Comparison of ENCODE assay signal across 25 cellular contexts in the genomic region with DNA sequence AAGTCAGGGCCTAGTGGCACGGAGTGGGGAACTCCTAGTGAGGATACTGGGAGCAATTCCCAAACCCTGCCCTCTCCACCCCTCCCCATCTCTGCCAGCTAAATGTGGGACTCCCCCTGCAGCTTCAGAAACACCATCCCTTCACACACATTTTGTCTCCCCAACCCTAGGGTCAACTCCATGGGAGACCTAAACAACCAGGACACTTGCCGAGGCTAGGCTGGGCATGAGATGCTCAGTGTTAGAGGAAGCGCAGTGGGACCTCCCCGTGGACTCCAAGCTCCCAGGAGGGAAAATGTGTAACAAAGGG. TPM values are rescaled to one million over a fixed set of nuclear protein-coding genes. Genes with fewer than 3 reads are reported as not detected.
A peak's percentile ranks its signal among the peaks of the same experiment; 100 is the strongest.
DNase-seq lines count a peak whose midpoint lies in the region; ATAC-seq, FAIRE-seq and TF ChIP-seq lines count a peak whose summit lies in the region.
"Had no signal": no experiment of that assay in that cellular context is flagged by ENCODE, and none has a peak within 500 bp of the region (broad histone marks: within the 10 kb centered on the region; RNA-seq: fewer than 3 reads in every experiment).

No MANE protein-coding gene starts in this region.

- peak overlapping the region; percentile 50 for H3K4me2 ChIP-seq in BLaER1
- H3K4me2 ChIP-seq: KMS-11 had no signal

- no peaks in the 10 kb centered on the region for H3K27me3 ChIP-seq in BLaER1
- H3K27me3 ChIP-seq in colonic mucosa: no peaks in the 10 kb centered on the region
- H3K27me3 ChIP-seq in small intestine (ENCODE audit: control insufficient read depth in 2 of 2, insufficient read depth in 2 of 2, low read length in 2 of 2): no peaks in the 10 kb centered on the region
- H3K27me3 ChIP-seq: SJCRH30 had no signal

- TF ChIP-seq CTCF in colonic mucosa (IDR thresholded peaks at IDR 0.05) (no peak), mucosa of descending colon (IDR thresholded peaks at IDR 0.05) (no peak), GM20000 (IDR thresholded peaks at IDR 0.05; ENCODE audit: extremely low read depth, missing control alignments) (no peak)

- no peaks in the 10 kb centered on the region for H3K36me3 ChIP-seq in BLaER1
- H3K36me3 ChIP-seq in colonic mucosa: no peaks in the 10 kb centered on the region
- peaks cover 3% of the 10 kb centered on the region for H3K36me3 ChIP-seq in mucosa of descending colon (ENCODE audit: low read depth)
- H3K36me3 ChIP-seq in small intestine (ENCODE audit: control insufficient read depth in 2 of 2, insufficient read depth in 2 of 2, low read length in 2 of 2): no peaks in the 10 kb centered on the region
- H3K36me3 ChIP-seq: HAP-1, SJCRH30 had no signal

- no peak overlapping the region for H3K4me3 ChIP-seq in BLaER1
- peak overlapping the region; percentile 59 for H3K4me3 ChIP-seq in colonic mucosa
- peak overlapping the region; percentile 48 for H3K4me3 ChIP-seq in mucosa of descending colon
- peak overlapping the region in 1 of 2 donors; percentile 82 for H3K4me3 ChIP-seq in small intestine (ENCODE audit: low read depth in 1 of 2, low read length in 2 of 2)
- H3K4me3 ChIP-seq: GM23248, HAP-1, SJCRH30 had no signal

- H3K9me3 ChIP-seq in BLaER1 (no peaks in the 10 kb centered on the region), colonic mucosa (no peaks in the 10 kb centered on the region), mucosa of descending colon (no peaks in the 10 kb centered on the region), small intestine (ENCODE audit: control insufficient read depth, low read depth) (no peaks in the 10 kb centered on the region)
- H3K9me3 ChIP-seq: HAP-1 had no signal

- H3K9ac ChIP-seq in BLaER1: no peak overlapping the region
- peak overlapping the region in 1 of 2 donors; percentile 94 for H3K9ac ChIP-seq in colonic mucosa (ENCODE audit: low read depth in 2 of 2, low read length in 2 of 2)
- H3K9ac ChIP-seq: GM23248, KMS-11 had no signal

- H4K20me1 ChIP-seq in BLaER1: no peaks in the 10 kb centered on the region

- no peak for FAIRE-seq in small intestine (lab: Jason Lieb, UNC)
- FAIRE-seq: D721Med, HTR-8/SVneo had no signal

- no peak for DNase-seq in colonic mucosa
- DNase-seq in mucosa of descending colon: no peak
- no peak for DNase-seq in small intestine
- no peak for DNase-seq in GM20000 (ENCODE audit: low spot score)
- no peak for DNase-seq in hippocampal formation (lab: John Stamatoyannopoulos, UW)
- DNase-seq in AG20443 (ENCODE audit: low spot score): no peak
- DNase-seq: DMS79, GM23248, MV-4-11, NCI-H1105 treated with DMSO at 0.1 percent for 48 hours, NCI-H2081, NCI-H2171, NCI-H345, NCI-H524, NCI-H774 had no signal

- no peak overlapping the region for H3K27ac ChIP-seq in BLaER1
- peak overlapping the region; percentile 87 for H3K27ac ChIP-seq in colonic mucosa
- H3K27ac ChIP-seq in small intestine (ENCODE audit: low read depth in 1 of 2, low read length in 1 of 2): peak overlapping the region; percentile 61 to 93
- H3K27ac ChIP-seq: GM23248, KMS-11, SJCRH30 had no signal

- intact Hi-C loops in colonic mucosa (cut with DNase I): no loop called here
- intact Hi-C loops in mucosa of descending colon (cut with DNase I, micrococcal nuclease): loop anchor here in 1 of 2 donors (10.0 kb wide), 1 partner anchor 51 kb away; no protein-coding TSS in a partner anchor

- H3K4me1 ChIP-seq in BLaER1 (peaks cover 32% of the 10 kb centered on the region), colonic mucosa (no peaks in the 10 kb centered on the region), mucosa of descending colon (ENCODE audit: low read depth) (peaks cover 13% of the 10 kb centered on the region), small intestine (ENCODE audit: control insufficient read depth in 2 of 2, insufficient read depth in 1 of 2, low read depth in 1 of 2, low read length in 1 of 2) (peaks cover 0 to 2% of the 10 kb centered on the region in 2 donors)
- H3K4me1 ChIP-seq: HAP-1 had no signal

- 15 to 67% (median 33%) methylated on average over 4 of the region's 4 CpGs for WGBS in small intestine, 3 donors

- no peak for ATAC-seq in mucosa of descending colon
- no peak for ATAC-seq in GM18868 (IDR thresholded peaks at IDR 0.05; ENCODE audit: unreplicated experiment)
- ATAC-seq: Panc1 had no signal

RNA-seq across cellular contexts. Expression of a gene that starts 1.5 kb away (rescaled TPM):
- total RNA-seq in colonic mucosa (10 to 100 TPM; 43.0 to 71.4 TPM), mucosa of descending colon (10 to 100 TPM; 15.1 to 42.6 (median 41.0) TPM)
- 100 to 1,000 TPM in 2 of 3 donors, 10 to 100 TPM in 1; 47.0 to 257 (median 162) TPM for polyA plus RNA-seq in small intestine
- total RNA-seq: A172, GM23248 had no signal
- polyA plus RNA-seq: AG04450, GM23248 had no signal

RNA-seq across cellular contexts. Expression of a gene that starts 13.9 kb away (rescaled TPM):
- 10 to 100 TPM; 26.9 to 44.1 TPM for total RNA-seq in colonic mucosa
- 10 to 100 TPM; 27.9 to 42.8 (median 31.9) TPM for total RNA-seq in mucosa of descending colon
- 10 to 100 TPM; 28.6 to 59.0 (median 45.4) TPM for polyA plus RNA-seq in small intestine
